ENCODE assay signal across 8 cellular contexts in genomic region chr3:64023187-64023860, GRCh38. TPM values are rescaled to one million over a fixed set of nuclear protein-coding genes. Genes with fewer than 3 reads are reported as not detected.
DNase-seq lines count a peak whose midpoint lies in the region; ATAC-seq and TF ChIP-seq lines count a peak whose summit lies in the region.

Gene PSMD6, minus strand, starts transcription at chr3:64023494. Its CDS starts 75 bp downstream, at chr3:64023419.

- peak; percentile 95 for ATAC-seq in GM19455 (IDR thresholded peaks at IDR 0.05; ENCODE audit: unreplicated experiment)

- in situ Hi-C loops in endometrial microvascular endothelial cells (cut with HindIII; ENCODE audit: inconsistent ontology term, low pct_unique_long_range_greater_than_20kb, low sequenced_read_pairs), result no loop called here

- peaks cover 41% of the 10 kb centered on the region for H3K36me3 ChIP-seq in NT2/D1 (ENCODE audit: insufficient read depth, insufficient read length, low read length)
- peaks cover 37% of the 10 kb centered on the region for H3K36me3 ChIP-seq in mesodermal cell (ENCODE audit: control insufficient read depth, insufficient read depth, low read length)

- H3K9ac ChIP-seq in NT2/D1 (ENCODE audit: insufficient read length, low read depth), result peak within 1 kb of the TSS; percentile 97

- peaks cover 4% of the 10 kb centered on the region for H3K4me1 ChIP-seq in NT2/D1 (ENCODE audit: insufficient read depth, insufficient read length)
- H3K4me1 ChIP-seq in mesodermal cell (ENCODE audit: control insufficient read depth, insufficient read depth, low read length, poor library complexity, severe bottlenecking), result no peaks in the 10 kb centered on the region

- DNase-seq in COLO668 (lab: John Stamatoyannopoulos, UW; ENCODE audit: unreplicated experiment), result peak; percentile 83
- DNase-seq in HL-60 (ENCODE audit: low read depth in 1 of 2, low spot score in 1 of 2), result peak; percentile 78 to 86
- DNase-seq in NT2/D1 (ENCODE audit: low read depth, low spot score), result peak; percentile 75
- DNase-seq in activated CD8-positive, alpha-beta memory T cell treated with anti-CD3 and anti-CD28 coated beads, Interleukin-2, amount 50 U/mL, for 1 hour (ENCODE audit: extremely low read depth), result peak; percentile 65
- peak; percentile 84 to 89 for DNase-seq in stimulated activated CD8-positive, alpha-beta memory T cell treated with anti-CD3 and anti-CD28 coated beads, Interleukin-15, amount 100 ng/mL, for 48 hours (ENCODE audit: low read depth in 2 of 2)

- 0 to 1% methylated on average over 36 to 53 of the region's 59 CpGs for WGBS in mesodermal cell (ENCODE audit: insufficient coverage in 2 of 2), 2 experiments

- H3K4me3 ChIP-seq in HL-60 (replicated peaks; ENCODE audit: insufficient read depth, low read length) (peak within 1 kb of the TSS; percentile 97), NT2/D1 (ENCODE audit: insufficient read length, low read depth) (peak within 1 kb of the TSS; percentile 99), mesodermal cell (ENCODE audit: extremely low read depth, insufficient read depth, low read length, poor library complexity, severe bottlenecking) (peak within 1 kb of the TSS; percentile 99)

- H3K27me3 ChIP-seq in HL-60 (ENCODE audit: insufficient read depth, poor library complexity, severe bottlenecking) (no peaks in the 10 kb centered on the region), NT2/D1 (ENCODE audit: insufficient read depth, insufficient read length) (no peaks in the 10 kb centered on the region)

- peak; percentile 97 for TF ChIP-seq CTCF in HL-60 (IDR thresholded peaks at IDR 0.05; ENCODE audit: insufficient read depth, low read length)

- no peaks in the 10 kb centered on the region for H3K9me3 ChIP-seq in NT2/D1 (ENCODE audit: insufficient read depth, low read length)
- H3K9me3 ChIP-seq in mesodermal cell (ENCODE audit: control insufficient read depth, low read length), result no peaks in the 10 kb centered on the region

- H3K27ac ChIP-seq in HL-60 (replicated peaks) (peak within 1 kb of the TSS; percentile 84), mesodermal cell (ENCODE audit: low read depth, low read length, severe bottlenecking) (peak within 1 kb of the TSS; percentile 90)

RNA-seq across cellular contexts. Expression of gene PSMD6, which starts in this region (rescaled TPM):
- total RNA-seq in endometrial microvascular endothelial cells (ENCODE audit: inconsistent ontology term), result 145 TPM
- polyA plus RNA-seq in mesodermal cell (2013, experiment 1 of 2), result 118 TPM
- polyA plus RNA-seq in mesodermal cell (2013, experiment 2 of 2), result 132 TPM

Comparison
In these comparisons a context has a peak if more than half of its experiments do, and no peak if none do; other contexts are left out.
1. Peak in every context shown above with its lines: DNase-seq, ATAC-seq, H3K4me3 ChIP-seq and H3K27ac ChIP-seq.